8 cellular contexts compared by ENCODE assay signal in genomic region chr5:141223112-141223783, GRCh38. TPM values are rescaled to one million over a fixed set of nuclear protein-coding genes. Genes with fewer than 3 reads are reported as not detected.
A peak's percentile ranks its signal among the peaks of the same experiment; 100 is the strongest.
DNase-seq lines count a peak whose midpoint lies in the region; ATAC-seq, FAIRE-seq and TF ChIP-seq lines count a peak whose summit lies in the region.

Gene PCDHB14, plus strand, starts transcription at chr5:141223343. Its CDS starts 163 bp downstream, at chr5:141223506.

- peak; percentile 43 for DNase-seq in M059J (ENCODE audit: low read depth)
- DNase-seq in kidney, result no peak
- no peak for DNase-seq in uterus
- no peak for DNase-seq in colonic mucosa

- H3K9ac ChIP-seq in kidney (ENCODE audit: low read length in 2 of 2) (no peak within 1 kb of the TSS), colonic mucosa (ENCODE audit: low read depth in 2 of 2, low read length in 2 of 2) (peak within 1 kb of the TSS in 1 of 2 donors; percentile 2)

- no peaks in the 10 kb centered on the region for H3K79me2 ChIP-seq in DOHH2 (ENCODE audit: control insufficient read depth, low read length)

- TF ChIP-seq CTCF in DOHH2 (IDR thresholded peaks at IDR 0.05; ENCODE audit: low read depth, low read length, poor library complexity, severe bottlenecking) (peak; percentile 49), kidney (IDR thresholded peaks at IDR 0.05; ENCODE audit: borderline replicate concordance, extremely low read depth, insufficient read depth) (no peak), uterus (IDR thresholded peaks at IDR 0.05) (no peak), colonic mucosa (IDR thresholded peaks at IDR 0.05) (no peak)

- H3K4me1 ChIP-seq in DOHH2 (ENCODE audit: control insufficient read depth, low read length) (no peaks in the 10 kb centered on the region), kidney (ENCODE audit: control insufficient read depth in 1 of 2, insufficient read depth in 1 of 2, low read depth in 1 of 2, low read length in 2 of 2) (no peaks in the 10 kb centered on the region), uterus (no peaks in the 10 kb centered on the region), colonic mucosa (no peaks in the 10 kb centered on the region)

- H3K9me3 ChIP-seq in DOHH2 (ENCODE audit: control insufficient read depth, insufficient read depth, low read length), result no peaks in the 10 kb centered on the region
- H3K9me3 ChIP-seq in kidney (ENCODE audit: control insufficient read depth in 1 of 2, low read length in 2 of 2), result peaks cover 8 to 47% of the 10 kb centered on the region in 2 donors
- peaks cover 0 to 73% of the 10 kb centered on the region in 2 donors for H3K9me3 ChIP-seq in uterus
- no peaks in the 10 kb centered on the region for H3K9me3 ChIP-seq in colonic mucosa

- no peak for TF ChIP-seq POLR2A in uterus (IDR thresholded peaks at IDR 0.05)

- H3F3A ChIP-seq in DOHH2 (ENCODE audit: control insufficient read depth, insufficient read depth), result no peaks in the 10 kb centered on the region

- H3K4me3 ChIP-seq in DOHH2 (ENCODE audit: low read length) (no peak within 1 kb of the TSS), kidney (ENCODE audit: low read length in 2 of 2) (peak within 1 kb of the TSS; percentile 44 to 50), uterus (peak within 1 kb of the TSS; percentile 0 to 15), colonic mucosa (no peak within 1 kb of the TSS)

- intact Hi-C loops in kidney (cut with DNase I) (no loop called here), uterus (cut with DNase I; ENCODE audit: low total_unique reads) (no loop called here), colonic mucosa (cut with DNase I) (no loop called here)

- H3K27me3 ChIP-seq in DOHH2 (ENCODE audit: control insufficient read depth, low read length), result peaks cover 7% of the 10 kb centered on the region
- no peaks in the 10 kb centered on the region for H3K27me3 ChIP-seq in uterus
- H3K27me3 ChIP-seq in colonic mucosa, result no peaks in the 10 kb centered on the region

- H3K9me2 ChIP-seq in DOHH2 (replicated peaks; ENCODE audit: control insufficient read depth, low read length), result no peaks in the 10 kb centered on the region

- peak; percentile 71 for FAIRE-seq in TTC549 (lab: Jason Lieb, UNC)
- no peak for FAIRE-seq in kidney (lab: Jason Lieb, UNC)

- no peak within 1 kb of the TSS for H3K4me2 ChIP-seq in DOHH2 (ENCODE audit: low read length)

- H3K27ac ChIP-seq in DOHH2 (ENCODE audit: low read depth, low read length), result no peak within 1 kb of the TSS
- H3K27ac ChIP-seq in kidney (ENCODE audit: low read depth in 2 of 2, low read length in 2 of 2), result no peak within 1 kb of the TSS
- H3K27ac ChIP-seq in uterus, result no peak within 1 kb of the TSS
- no peak within 1 kb of the TSS for H3K27ac ChIP-seq in colonic mucosa

- H3K36me3 ChIP-seq in DOHH2 (ENCODE audit: control insufficient read depth, low read length) (no peaks in the 10 kb centered on the region), kidney (ENCODE audit: control insufficient read depth in 1 of 2, insufficient read depth in 2 of 2, low read length in 2 of 2) (no peaks in the 10 kb centered on the region), uterus (no peaks in the 10 kb centered on the region), colonic mucosa (no peaks in the 10 kb centered on the region)

- ATAC-seq in GM21717 (IDR thresholded peaks at IDR 0.05; ENCODE audit: unreplicated experiment) (no peak), GM18909 (IDR thresholded peaks at IDR 0.05; ENCODE audit: poor library complexity, unreplicated experiment) (no peak)

- no peaks in the 10 kb centered on the region for H4K20me1 ChIP-seq in DOHH2 (ENCODE audit: control insufficient read depth, insufficient read depth, low read depth, low read length)

RNA-seq across cellular contexts. Expression of gene PCDHB14, which starts in this region (rescaled TPM):
- total RNA-seq in M059J (2014; rRNA removed; shearing (Covaris generic)), result 0.44 and 1.9 TPM in 2 replicates
- total RNA-seq in kidney (6.2 TPM), uterus (10 to 100 TPM in 2 of 4 donors, 1 to 10 TPM in 2; 3.6 to 14.7 (median 9.3) TPM), colonic mucosa (1 to 10 TPM in 1 of 2 donors, under 1 TPM in 1; 0.62 to 1.8 TPM)
- polyA plus RNA-seq in kidney (ENCODE audit: insufficient read depth, low read depth, low replicate concordance), result 2.0 TPM

Comparison
In these comparisons a context has a peak if more than half of its experiments do, and no peak if none do; other contexts are left out.
1. H3K4me3 ChIP-seq: peak in kidney (2 of 2) and uterus (2 of 2); none in DOHH2 (single experiment) and colonic mucosa (single experiment).